In the genomic region with DNA sequence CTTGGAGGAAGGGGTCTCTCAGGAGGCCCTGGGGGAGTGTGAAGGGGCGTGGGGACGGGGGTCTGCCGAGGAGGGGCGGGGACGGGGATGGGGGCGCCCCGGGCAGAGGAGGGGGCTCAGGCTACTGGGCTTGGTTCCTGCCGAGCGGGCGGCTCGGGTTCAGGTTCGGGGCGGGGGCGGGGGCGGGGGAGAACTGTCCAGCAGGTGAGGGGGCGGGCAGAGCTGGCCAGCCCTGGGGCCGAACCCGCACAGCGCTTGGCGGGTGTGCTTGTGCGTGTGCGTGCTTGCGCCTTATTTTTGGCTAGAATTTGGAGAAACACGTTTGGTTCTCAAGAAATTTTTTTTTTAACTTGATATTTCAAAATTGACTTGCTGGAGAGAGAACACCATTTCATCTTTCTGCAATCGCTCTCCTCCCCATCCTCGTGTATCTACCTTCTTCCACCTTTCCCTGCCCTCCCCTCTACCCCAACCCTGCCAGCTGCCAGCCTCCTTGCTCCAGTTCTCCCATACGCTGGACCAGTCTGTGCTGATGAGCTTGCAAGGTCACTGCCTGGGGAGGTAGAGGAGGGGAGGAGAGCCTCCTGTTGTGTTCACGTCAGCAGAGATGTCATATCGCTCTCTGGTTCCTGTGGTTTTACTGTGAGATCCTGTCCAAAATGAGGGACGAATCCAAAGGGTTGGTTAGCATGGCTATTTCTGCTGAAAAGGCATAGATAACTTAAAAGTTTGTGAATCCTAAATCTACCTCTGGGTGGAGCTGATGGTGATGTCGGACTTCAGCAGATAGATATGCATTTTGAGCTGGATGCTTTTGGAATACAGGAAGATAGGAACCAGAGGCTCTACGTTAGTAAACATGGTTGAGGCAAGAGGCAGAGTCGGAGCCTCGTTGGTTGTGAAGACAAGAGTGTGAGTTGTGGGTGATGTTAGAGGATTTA, we compare ENCODE assay signal across 8 cellular contexts. TPM values are rescaled to one million over a fixed set of nuclear protein-coding genes. Genes with fewer than 3 reads are reported as not detected.
DNase-seq lines count a peak whose midpoint lies in the region; ATAC-seq lines count a peak whose summit lies in the region.

No MANE protein-coding gene starts in this region.

- no peak for ATAC-seq in activated CD8-positive, alpha-beta memory T cell treated with anti-CD3 and anti-CD28 coated beads, Interleukin-2, amount 10 ng/mL, durations not matched to agents 7 days and 5 days
- peak in 1 of 2 donors; percentile 31 for ATAC-seq in natural killer cell treated with Interleukin-12 subunit alpha and Interleukin-12 subunit beta and Interleukin-15 and Interleukin-18, amount 100 ng/mL, for 72 hours
- ATAC-seq in HG03442 (IDR thresholded peaks at IDR 0.05; ENCODE audit: unreplicated experiment) (no peak), HG03039 (IDR thresholded peaks at IDR 0.05; ENCODE audit: unreplicated experiment) (no peak)

- H3K27me3 Mint-ChIP-seq in activated CD8-positive, alpha-beta memory T cell treated with anti-CD3 and anti-CD28 coated beads, Interleukin-2, amount 10 ng/mL, durations not matched to agents 7 days and 5 days, result no peaks in the 10 kb centered on the region
- H3K27me3 Mint-ChIP-seq in natural killer cell treated with Interleukin-12 subunit alpha and Interleukin-12 subunit beta and Interleukin-15 and Interleukin-18, amount 100 ng/mL, for 72 hours, result no peaks in the 10 kb centered on the region

- peak overlapping the region; percentile 78 for H3K4me3 Mint-ChIP-seq in activated CD8-positive, alpha-beta memory T cell treated with anti-CD3 and anti-CD28 coated beads, Interleukin-2, amount 10 ng/mL, durations not matched to agents 7 days and 5 days
- H3K4me3 Mint-ChIP-seq in natural killer cell treated with Interleukin-12 subunit alpha and Interleukin-12 subunit beta and Interleukin-15 and Interleukin-18, amount 100 ng/mL, for 72 hours, result peak overlapping the region; percentile 93

- no peaks in the 10 kb centered on the region for H3K9me3 Mint-ChIP-seq in activated CD8-positive, alpha-beta memory T cell treated with anti-CD3 and anti-CD28 coated beads, Interleukin-2, amount 10 ng/mL, durations not matched to agents 7 days and 5 days (ENCODE audit: low read depth)
- no peaks in the 10 kb centered on the region for H3K9me3 Mint-ChIP-seq in natural killer cell treated with Interleukin-12 subunit alpha and Interleukin-12 subunit beta and Interleukin-15 and Interleukin-18, amount 100 ng/mL, for 72 hours

- H3K4me1 Mint-ChIP-seq in activated CD8-positive, alpha-beta memory T cell treated with anti-CD3 and anti-CD28 coated beads, Interleukin-2, amount 10 ng/mL, durations not matched to agents 7 days and 5 days, result peaks cover 49% of the 10 kb centered on the region
- peaks cover 41 to 53% of the 10 kb centered on the region in 2 donors for H3K4me1 Mint-ChIP-seq in natural killer cell treated with Interleukin-12 subunit alpha and Interleukin-12 subunit beta and Interleukin-15 and Interleukin-18, amount 100 ng/mL, for 72 hours (ENCODE audit: low read depth in 2 of 2)

- peaks cover 20% of the 10 kb centered on the region for H3K36me3 Mint-ChIP-seq in activated CD8-positive, alpha-beta memory T cell treated with anti-CD3 and anti-CD28 coated beads, Interleukin-2, amount 10 ng/mL, durations not matched to agents 7 days and 5 days
- H3K36me3 Mint-ChIP-seq in natural killer cell treated with Interleukin-12 subunit alpha and Interleukin-12 subunit beta and Interleukin-15 and Interleukin-18, amount 100 ng/mL, for 72 hours, result peaks cover 4% of the 10 kb centered on the region

- H3K27ac Mint-ChIP-seq in activated CD8-positive, alpha-beta memory T cell treated with anti-CD3 and anti-CD28 coated beads, Interleukin-2, amount 10 ng/mL, durations not matched to agents 7 days and 5 days, result peak overlapping the region; percentile 80
- H3K27ac Mint-ChIP-seq in natural killer cell treated with Interleukin-12 subunit alpha and Interleukin-12 subunit beta and Interleukin-15 and Interleukin-18, amount 100 ng/mL, for 72 hours, result peak overlapping the region; percentile 74 to 79

- CTCF ChIA-PET in activated CD8-positive, alpha-beta memory T cell treated with anti-CD3 and anti-CD28 coated beads, Interleukin-2, amount 10 ng/mL, durations not matched to agents 7 days and 5 days (lab: Charles Lee), result interaction anchor here (0.7 to 3.1 kb wide), 12 partner anchors 9 to 1288 kb away, joined by 3 to 24 read pairs (median 4); a partner anchor contains a TSS

- peak; percentile 6 for DNase-seq in activated gamma-delta T cell treated with anti-CD3 and anti-CD28 coated beads, Interleukin-2, amount 50 U/mL, for 16 hours (ENCODE audit: low read depth)
- DNase-seq in activated gamma-delta T cell (lab: John Stamatoyannopoulos, UW) (no peak), NCI-H345 (lab: John Stamatoyannopoulos, UW) (peak; percentile 40), fibroblast of gingiva (ENCODE audit: low read depth) (peak; percentile 44)
- peak; percentile 75 for DNase-seq in activated CD8-positive, alpha-beta memory T cell treated with anti-CD3 and anti-CD28 coated beads, Interleukin-2, amount 10 ng/mL, durations not matched to agents 7 days and 5 days
- DNase-seq in natural killer cell treated with Interleukin-12 subunit alpha and Interleukin-12 subunit beta and Interleukin-15 and Interleukin-18, amount 100 ng/mL, for 72 hours (ENCODE audit: low spot score), result peak; percentile 73

RNA-seq across cellular contexts. Expression of a gene that starts 0.7 kb away (rescaled TPM):
- total RNA-seq in activated CD8-positive, alpha-beta memory T cell treated with anti-CD3 and anti-CD28 coated beads, Interleukin-2, amount 10 ng/mL, durations not matched to agents 7 days and 5 days, result 10 to 100 TPM; 88.5 to 91.2 TPM
- 100 to 1,000 TPM in 1 of 2 donors, 10 to 100 TPM in 1; 94.1 to 120 TPM for total RNA-seq in natural killer cell treated with Interleukin-12 subunit alpha and Interleukin-12 subunit beta and Interleukin-15 and Interleukin-18, amount 100 ng/mL, for 72 hours

RNA-seq across cellular contexts. Expression of a gene that starts 12.8 kb away (rescaled TPM):
- 10 to 100 TPM in 1 of 2 experiments, 1 to 10 TPM in 1; 7.5 to 10.2 TPM for total RNA-seq in activated CD8-positive, alpha-beta memory T cell treated with anti-CD3 and anti-CD28 coated beads, Interleukin-2, amount 10 ng/mL, durations not matched to agents 7 days and 5 days
- total RNA-seq in natural killer cell treated with Interleukin-12 subunit alpha and Interleukin-12 subunit beta and Interleukin-15 and Interleukin-18, amount 100 ng/mL, for 72 hours, result 1 to 10 TPM; 6.3 to 8.9 TPM

RNA-seq across cellular contexts. Expression of a gene that starts 22.0 kb away (rescaled TPM):
- total RNA-seq in activated CD8-positive, alpha-beta memory T cell treated with anti-CD3 and anti-CD28 coated beads, Interleukin-2, amount 10 ng/mL, durations not matched to agents 7 days and 5 days, result 10 to 100 TPM; 26.0 to 29.7 TPM
- 10 to 100 TPM; 27.3 to 33.3 TPM for total RNA-seq in natural killer cell treated with Interleukin-12 subunit alpha and Interleukin-12 subunit beta and Interleukin-15 and Interleukin-18, amount 100 ng/mL, for 72 hours

RNA-seq across cellular contexts. Expression of a gene that starts 55.8 kb away (rescaled TPM):
- total RNA-seq in activated CD8-positive, alpha-beta memory T cell treated with anti-CD3 and anti-CD28 coated beads, Interleukin-2, amount 10 ng/mL, durations not matched to agents 7 days and 5 days, result 100 to 1,000 TPM; 155 to 216 TPM
- 10 to 100 TPM; 47.9 to 71.7 TPM for total RNA-seq in natural killer cell treated with Interleukin-12 subunit alpha and Interleukin-12 subunit beta and Interleukin-15 and Interleukin-18, amount 100 ng/mL, for 72 hours
